Comparison of ENCODE assay signal across 14 cellular contexts in genomic region chr4:97867557-97868091, GRCh38.
"Had no signal": no experiment of that assay in that cellular context is flagged by ENCODE, and none has a peak within 500 bp of the region (broad histone marks: within the 10 kb centered on the region; RNA-seq: fewer than 3 reads in every experiment).

No MANE protein-coding gene starts in this region.

- ATAC-seq: activated naive CD4-positive, alpha-beta T cell treated with anti-CD3 and anti-CD28 coated beads, Interleukin-2, amount 50 U/mL, for 72 hours; left cardiac atrium; naive thymus-derived CD4-positive, alpha-beta T cell; stimulated activated effector memory CD8-positive, alpha-beta T cell treated with anti-CD3 and anti-CD28 coated beads, Interleukin-12 subunit alpha, Interleukin-12 subunit beta, amount 100 ng/mL, for 72 hours had no signal

- H3K27me3 ChIP-seq: neutrophil, tibial artery, uterus had no signal

- H3K27ac ChIP-seq: neutrophil, tibial artery, uterus had no signal

- H3K9me3 ChIP-seq: neutrophil, tibial artery, uterus had no signal

- H3K4me1 ChIP-seq: uterus had no signal

- H3K36me3 ChIP-seq: neutrophil, tibial artery, uterus had no signal

- H3K4me3 ChIP-seq: tibial artery, uterus had no signal

- DNase-seq: activated CD4-positive, alpha-beta T cell treated with anti-CD3 and anti-CD28 coated beads, Interleukin-2, amount 50 U/mL, for 4 hours; activated CD4-positive, CD25-positive, alpha-beta regulatory T cell treated with anti-CD3 and anti-CD28 coated beads, Interleukin-2, amount 50 U/mL, for 72 hours; activated effector memory CD4-positive, alpha-beta T cell treated with Interleukin-2 at 50 U/mL for 16 hours; activated T-cell treated with anti-CD3 and anti-CD28 coated beads, Interleukin-2, amount 50 U/mL, for 1 hour; amygdala; cerebellar nuclear complex; glutamatergic neuron; left cardiac atrium; naive thymus-derived CD4-positive, alpha-beta T cell; tibial artery; uterus had no signal
